Comparison of ENCODE assay signal across 10 cellular contexts in the genomic region with DNA sequence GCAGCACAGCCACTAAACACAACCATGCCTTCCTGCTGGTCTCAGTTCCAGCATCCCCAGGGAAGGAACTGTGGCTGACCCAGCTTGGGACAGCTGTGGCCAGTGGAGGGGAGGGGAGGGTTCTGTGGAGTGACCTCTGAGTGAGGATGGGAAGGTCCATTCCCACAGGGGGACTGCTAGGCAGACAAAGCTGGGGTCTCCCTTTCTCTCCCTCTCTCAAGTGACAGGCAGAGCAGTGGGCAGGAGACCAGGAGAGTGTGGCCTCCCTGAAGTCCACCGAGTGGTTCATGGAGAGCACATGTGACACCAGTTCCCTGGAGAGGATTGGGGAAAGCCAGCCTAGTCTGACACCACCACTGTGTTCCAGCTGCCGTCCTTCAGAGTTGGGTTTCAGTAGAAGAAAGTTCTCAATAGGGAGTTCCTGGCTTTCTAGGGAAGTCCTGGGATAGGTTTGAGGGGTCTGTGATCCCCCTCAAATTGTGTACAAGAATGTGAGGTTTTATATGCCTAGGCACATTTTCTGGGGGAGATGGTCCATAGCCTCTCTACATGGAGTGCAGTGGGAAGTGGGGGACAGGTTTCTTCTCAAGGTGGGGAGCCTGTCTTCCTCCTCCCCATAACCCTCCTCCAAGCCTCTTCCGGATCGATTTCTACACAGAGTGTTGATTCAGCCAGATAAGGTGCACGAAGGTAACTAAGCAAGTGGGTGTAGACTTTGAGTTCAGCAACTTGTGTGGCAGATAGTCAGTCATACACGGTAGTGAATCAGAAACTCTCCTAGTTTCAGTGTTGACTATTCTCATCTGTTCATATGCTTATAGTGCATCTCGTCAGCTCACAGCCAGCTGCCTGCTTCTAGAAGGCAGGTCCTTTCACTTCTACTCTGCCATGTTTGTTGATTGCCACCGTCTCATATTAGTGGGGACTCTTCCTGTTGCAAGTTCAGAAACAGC. TPM values are rescaled to one million over a fixed set of nuclear protein-coding genes. Genes with fewer than 3 reads are reported as not detected.
DNase-seq lines count a peak whose midpoint lies in the region; ATAC-seq, FAIRE-seq and TF ChIP-seq lines count a peak whose summit lies in the region.
"Had no signal": no experiment of that assay in that cellular context is flagged by ENCODE, and none has a peak within 500 bp of the region (broad histone marks: within the 10 kb centered on the region; RNA-seq: fewer than 3 reads in every experiment).

No MANE protein-coding gene starts in this region.

- H2AFZ ChIP-seq in H1 (ENCODE audit: low read length): no peak overlapping the region

- peaks cover 16% of the 10 kb centered on the region for H3K79me1 ChIP-seq in H1 (ENCODE audit: low read depth, low read length)

- TF ChIP-seq CTCF in right atrium auricular region (IDR thresholded peaks at IDR 0.05) (no peak), H1 (IDR thresholded peaks at IDR 0.05; ENCODE audit: control extremely low read depth in 1 of 3, insufficient read depth in 1 of 3, low read depth in 1 of 3, low read length in 3 of 3) (no peak)

- no peaks in the 10 kb centered on the region for H4K20me1 ChIP-seq in H1 (replicated peaks in 1 of 2; ENCODE audit: control insufficient read depth in 1 of 2, insufficient read depth in 2 of 2, low read length in 2 of 2)

- H3K36me3 ChIP-seq in right atrium auricular region (peaks cover 20% of the 10 kb centered on the region), H1 (ENCODE audit: control insufficient read depth in 2 of 4, insufficient read depth in 4 of 4, low read length in 3 of 4) (peaks cover 0 to 12% (median 1%) of the 10 kb centered on the region in 4 experiments; a peak in 3 of 8 replicates), urinary bladder (ENCODE audit: insufficient read depth) (no peaks in the 10 kb centered on the region)

- TF ChIP-seq EP300 in H1 (IDR thresholded peaks at IDR 0.05; ENCODE audit: borderline replicate concordance in 1 of 2, low read depth in 2 of 2, low read length in 2 of 2): no peak

- H3K4me1 ChIP-seq in right atrium auricular region (peaks cover 0 to 18% of the 10 kb centered on the region in 2 donors), H1 (replicated peaks in 1 of 4; ENCODE audit: control insufficient read depth in 3 of 4, insufficient read depth in 4 of 4, low read length in 3 of 4) (peaks cover 0 to 4% (median 0%) of the 10 kb centered on the region in 4 experiments; a peak in 2 of 7 replicates), urinary bladder (ENCODE audit: insufficient read depth) (peaks cover 2% of the 10 kb centered on the region)

- H2BK15ac ChIP-seq in H1 (ENCODE audit: low read length): 0 out of 2 replicates have a peak overlapping the region, but pooled peaks have one; percentile 36

- no peaks in the 10 kb centered on the region for H3K23me2 ChIP-seq in H1 (ENCODE audit: low read depth, low read length)

- H2BK120ac ChIP-seq in H1 (replicated peaks; ENCODE audit: low read depth, low read length): no peak overlapping the region

- TF ChIP-seq RAD21 in H1 (IDR thresholded peaks at IDR 0.05 in 1 of 2, conservative IDR thresholded peaks at IDR 0.05 in 1 of 2; ENCODE audit: low read depth in 2 of 2, low read length in 2 of 2): no peak

- no peak overlapping the region for H4K5ac ChIP-seq in H1 (ENCODE audit: insufficient read length, low read depth, low read length)

- intact Hi-C loops in Right ventricle myocardium inferior (cut with DNase I): no loop called here

- 91% methylated on average over 8 of the region's 8 CpGs; no CpG with 5 or more reads in 1 of the 2 experiments for WGBS in H1 (ENCODE audit: extremely low coverage in 1 of 2, insufficient coverage in 1 of 2, insufficient read length in 1 of 2, insufficient replicate concordance in 2 of 2, low coverage in 1 of 2, low lambda C conversion rate in 2 of 2, missing lambda C conversion rate in 1 of 2), 2 experiments
- WGBS in urinary bladder: 79% methylated on average over 8 of the region's 8 CpGs

- H2BK5ac ChIP-seq in H1 (ENCODE audit: low read depth, low read length): no peak overlapping the region; the same call in 1 of the 2 replicates

- CTCF ChIA-PET in H1 (lab: Charles Lee; ENCODE audit: partially characterized antibody): no interaction called here

- no peak overlapping the region for H3K9ac ChIP-seq in H1 (replicated peaks in 1 of 4; ENCODE audit: extremely low read depth in 1 of 4, low read depth in 3 of 4, low read length in 3 of 4)
- H3K9ac ChIP-seq: BLaER1 treated with 17β-estradiol and CSF1 and Interleukin-3, amounts not matched to agents 10 nM and 100 nM had no signal

- no peak overlapping the region for H2AK5ac ChIP-seq in H1 (ENCODE audit: low read depth, low read length)

- no peak overlapping the region for H4K8ac ChIP-seq in H1 (ENCODE audit: extremely low read depth, insufficient read depth, low read length)

- TF ChIP-seq POLR2A in H1 (IDR thresholded peaks at IDR 0.05; ENCODE audit: control extremely low read depth in 1 of 2, low read depth in 2 of 2, low read length in 2 of 2): no peak

- POLR2A ChIA-PET in H1 (lab: Charles Lee; ENCODE audit: partially characterized antibody): interaction anchor here (1.3 kb wide), 1 partner anchor 14 kb away, joined by 3 read pairs; no protein-coding TSS in a partner anchor

- H3K56ac ChIP-seq in H1 (replicated peaks; ENCODE audit: insufficient read length, low read depth, low read length): no peak overlapping the region

- H3K4me2 ChIP-seq in H1 (ENCODE audit: insufficient read depth in 1 of 2, low read depth in 2 of 2, low read length in 2 of 2): no peak overlapping the region
- H3K4me2 ChIP-seq: BLaER1 treated with 17β-estradiol and CSF1 and Interleukin-3, amounts not matched to agents 10 nM and 100 nM had no signal

- H3K79me2 ChIP-seq in H1 (ENCODE audit: control insufficient read depth in 1 of 2, insufficient read depth in 2 of 2, low read length in 2 of 2): peaks cover 0 to 5% of the 10 kb centered on the region in 2 experiments; a peak in 1 of 4 replicates

- H3K18ac ChIP-seq in H1 (ENCODE audit: extremely low read depth, low read length): no peak overlapping the region

- H3K9me3 ChIP-seq in right atrium auricular region (no peaks in the 10 kb centered on the region), H1 (ENCODE audit: insufficient read depth in 2 of 2, low read depth in 1 of 2, low read length in 1 of 2) (no peaks in the 10 kb centered on the region)
- H3K9me3 ChIP-seq: BLaER1 treated with 17β-estradiol and CSF1 and Interleukin-3, amounts not matched to agents 10 nM and 100 nM had no signal

- H3K27ac ChIP-seq in right atrium auricular region (no peak overlapping the region), H1 (ENCODE audit: low read depth, low read length) (no peak overlapping the region), urinary bladder (ENCODE audit: low read depth) (peak overlapping the region; percentile 71)

- no peak overlapping the region for H3K4ac ChIP-seq in H1 (replicated peaks; ENCODE audit: insufficient read length, low read depth, low read length)

- H3K27me3 ChIP-seq in right atrium auricular region: no peaks in the 10 kb centered on the region
- no peaks in the 10 kb centered on the region for H3K27me3 ChIP-seq in H1 (replicated peaks in 1 of 4; ENCODE audit: control insufficient read depth in 3 of 4, extremely low read depth in 1 of 4, insufficient read depth in 3 of 4, low read length in 3 of 4)
- H3K27me3 ChIP-seq: BLaER1 treated with 17β-estradiol and CSF1 and Interleukin-3, amounts not matched to agents 10 nM and 100 nM had no signal

- H2BK12ac ChIP-seq in H1 (ENCODE audit: low read depth, low read length): no peak overlapping the region

- no peak overlapping the region for H4K91ac ChIP-seq in H1 (replicated peaks; ENCODE audit: insufficient read length, low read length)

- H3K23ac ChIP-seq in H1 (ENCODE audit: insufficient read length): no peak overlapping the region

- ATAC-seq in Right ventricle myocardium inferior (peak; percentile 45), HG03095 (IDR thresholded peaks at IDR 0.05; ENCODE audit: unreplicated experiment) (peak; percentile 91)

- no peak overlapping the region for H2BK20ac ChIP-seq in H1 (ENCODE audit: low read length)

- H3K4me3 ChIP-seq in right atrium auricular region: no peak overlapping the region
- H3K4me3 ChIP-seq in H1 (ENCODE audit: extremely low read depth in 1 of 4, insufficient read depth in 2 of 4, low read depth in 3 of 4, low read length in 4 of 4): no peak overlapping the region
- H3K4me3 ChIP-seq in urinary bladder (ENCODE audit: low read depth, low read length): no peak overlapping the region
- H3K4me3 ChIP-seq: BLaER1 treated with 17β-estradiol and CSF1 and Interleukin-3, amounts not matched to agents 10 nM and 100 nM had no signal

- DNase-seq in Right ventricle myocardium inferior (ENCODE audit: missing footprints): no peak
- no peak for DNase-seq in right atrium auricular region (ENCODE audit: low spot score)
- DNase-seq in H1 (ENCODE audit: low read depth in 1 of 2, low spot score in 2 of 2): no peak
- DNase-seq in NOMO-1 treated with dmso at 0.1 percent for 144 hours (lab: John Stamatoyannopoulos, UW; ENCODE audit: unreplicated experiment): no peak
- no peak for DNase-seq in pons (ENCODE audit: low spot score)
- no peak for DNase-seq in GDM1 (lab: John Stamatoyannopoulos, UW)

- no peak overlapping the region for H3K14ac ChIP-seq in H1 (ENCODE audit: insufficient read length)

- no peak for FAIRE-seq in H1 (lab: Jason Lieb, UNC)

RNA-seq across cellular contexts. Expression of a gene that starts 18.9 kb away (rescaled TPM):
- total RNA-seq in Right ventricle myocardium inferior (20.7 TPM), right atrium auricular region (10 to 100 TPM; 13.1 to 17.8 TPM), urinary bladder (14.9 TPM)
- total RNA-seq in H1 (2021; fragmentation: NEBNext Ultra II Directional; extraction: Animal tissue kit (Norgen Biotek cat#: 25700)): 42.8 and 44.4 TPM in 2 replicates
- polyA plus RNA-seq in H1 (2011; rRNA removed) (120 and 140 TPM in 2 replicates), urinary bladder (133 TPM)
- polyA plus RNA-seq in H1 (2011; cell fraction: cytosol; rRNA removed): 98.6 TPM
- polyA plus RNA-seq in H1 (2011; cell fraction: nucleus; rRNA removed): 64.4 TPM
- 60.6 to 68.4 TPM (median 64.0 TPM) in 4 replicates for polyA plus RNA-seq in H1 (2012, experiment 1 of 2)
- polyA plus RNA-seq in H1 (2012, experiment 2 of 2): 70.1 TPM
- polyA plus RNA-seq in H1 (2013, experiment 1 of 2): 48.6 TPM
- 56.1 TPM for polyA plus RNA-seq in H1 (2013, experiment 2 of 2)
- 46.6 and 52.2 TPM in 2 replicates for polyA minus RNA-seq in H1 (2011; rRNA and poly(A)+ RNA removed)
- 22.8 TPM for polyA minus RNA-seq in H1 (2011; cell fraction: cytosol; rRNA and poly(A)+ RNA removed)
- polyA minus RNA-seq in H1 (2011; cell fraction: nucleus; rRNA and poly(A)+ RNA removed): 16.5 TPM

RNA-seq across cellular contexts. Expression of a gene that starts 37.6 kb away (rescaled TPM):
- 6.0 TPM for total RNA-seq in Right ventricle myocardium inferior
- total RNA-seq in right atrium auricular region: 10 to 100 TPM in 1 of 2 donors, 1 to 10 TPM in 1; 6.9 to 14.3 TPM
- total RNA-seq in H1 (2021; fragmentation: NEBNext Ultra II Directional; extraction: Animal tissue kit (Norgen Biotek cat#: 25700)): 28.8 and 29.8 TPM in 2 replicates
- 27.6 and 35.4 TPM in 2 replicates for polyA plus RNA-seq in H1 (2011; rRNA removed)
- polyA plus RNA-seq in H1 (2011; cell fraction: cytosol; rRNA removed): 25.1 TPM
- 100 TPM for polyA plus RNA-seq in H1 (2011; cell fraction: nucleus; rRNA removed)
- polyA plus RNA-seq in H1 (2012, experiment 1 of 2): 19.4 to 31.2 TPM (median 26.5 TPM) in 4 replicates
- polyA plus RNA-seq in H1 (2012, experiment 2 of 2): 20.4 TPM
- polyA plus RNA-seq in H1 (2013, experiment 1 of 2): 17.9 TPM
- 15.1 TPM for polyA plus RNA-seq in H1 (2013, experiment 2 of 2)
- 28.2 and 38.4 TPM in 2 replicates for polyA minus RNA-seq in H1 (2011; rRNA and poly(A)+ RNA removed)
- 28.6 TPM for polyA minus RNA-seq in H1 (2011; cell fraction: cytosol; rRNA and poly(A)+ RNA removed)
- polyA minus RNA-seq in H1 (2011; cell fraction: nucleus; rRNA and poly(A)+ RNA removed): 41.9 TPM
- total RNA-seq in urinary bladder: 26.9 TPM
- 53.2 TPM for polyA plus RNA-seq in urinary bladder

RNA-seq across cellular contexts. Expression of a gene that starts 46.8 kb away (rescaled TPM):
- not detected for total RNA-seq in Right ventricle myocardium inferior
- total RNA-seq in right atrium auricular region: 1 to 10 TPM; 1.5 to 3.6 TPM
- not detected in 2 replicates for total RNA-seq in H1 (2021; fragmentation: NEBNext Ultra II Directional; extraction: Animal tissue kit (Norgen Biotek cat#: 25700))
- polyA plus RNA-seq in H1 (2011; rRNA removed): not detected in 2 replicates
- polyA plus RNA-seq in H1 (2011; cell fraction: cytosol; rRNA removed): not detected
- not detected for polyA plus RNA-seq in H1 (2011; cell fraction: nucleus; rRNA removed)
- polyA plus RNA-seq in H1 (2012, experiment 1 of 2): not detected in 4 replicates
- polyA plus RNA-seq in H1 (2012, experiment 2 of 2): not detected
- polyA plus RNA-seq in H1 (2013, experiment 1 of 2): not detected
- polyA plus RNA-seq in H1 (2013, experiment 2 of 2): not detected
- not detected in 2 replicates for polyA minus RNA-seq in H1 (2011; rRNA and poly(A)+ RNA removed)
- polyA minus RNA-seq in H1 (2011; cell fraction: cytosol; rRNA and poly(A)+ RNA removed): not detected
- polyA minus RNA-seq in H1 (2011; cell fraction: nucleus; rRNA and poly(A)+ RNA removed): not detected
- total RNA-seq in urinary bladder: not detected
- not detected for polyA plus RNA-seq in urinary bladder
- total RNA-seq: temporal lobe had no signal
